8 cellular contexts compared by ENCODE assay signal in genomic region chr14:105088812-105089745, GRCh38. TPM values are rescaled to one million over a fixed set of nuclear protein-coding genes. Genes with fewer than 3 reads are reported as not detected.
DNase-seq lines count a peak whose midpoint lies in the region; ATAC-seq lines count a peak whose summit lies in the region.

No MANE protein-coding gene starts in this region.

- H3K36me3 ChIP-seq in ACC112 (ENCODE audit: insufficient read depth, low read length) (no peaks in the 10 kb centered on the region), adipocyte (ENCODE audit: control insufficient read depth, insufficient read depth, low read length, severe bottlenecking) (no peaks in the 10 kb centered on the region)
- no peaks in the 10 kb centered on the region for H3K36me3 ChIP-seq in naive thymus-derived CD4-positive, alpha-beta T cell (ENCODE audit: control insufficient read depth in 2 of 3, insufficient read depth in 3 of 3, low read length in 3 of 3)

- H3K9me3 ChIP-seq in adipocyte (ENCODE audit: control insufficient read depth, low read length) = no peaks in the 10 kb centered on the region
- no peaks in the 10 kb centered on the region for H3K9me3 ChIP-seq in naive thymus-derived CD4-positive, alpha-beta T cell (ENCODE audit: control insufficient read depth in 2 of 3, low read length in 3 of 3)

- H3K79me2 ChIP-seq in ACC112 (ENCODE audit: control insufficient read depth, insufficient read depth, low read length, unreplicated experiment) = no peaks in the 10 kb centered on the region

- peaks cover 8 to 22% (median 14%) of the 10 kb centered on the region in 7 donors for H3K4me1 Mint-ChIP-seq in naive thymus-derived CD4-positive, alpha-beta T cell

- peak overlapping the region in 2 of 9 donors; percentile 48 to 88 for H3K27ac Mint-ChIP-seq in naive thymus-derived CD4-positive, alpha-beta T cell

- H3K9ac ChIP-seq in adipocyte (ENCODE audit: low read length) = peak overlapping the region; percentile 85

- H3K4me1 ChIP-seq in ACC112 (ENCODE audit: control insufficient read depth, insufficient read depth, low read length, unreplicated experiment) = peaks cover 45% of the 10 kb centered on the region
- peaks cover 30% of the 10 kb centered on the region for H3K4me1 ChIP-seq in adipocyte (ENCODE audit: control insufficient read depth, insufficient read depth, low read length)
- H3K4me1 ChIP-seq in naive thymus-derived CD4-positive, alpha-beta T cell (ENCODE audit: control insufficient read depth in 2 of 2, insufficient read depth in 2 of 2, low read length in 2 of 2) = peaks cover 8 to 14% of the 10 kb centered on the region in 2 donors

- H3K27ac ChIP-seq in ACC112 (ENCODE audit: low read depth, low read length) = peak overlapping the region; percentile 73; the same call in 1 of the 2 replicates
- no peak overlapping the region for H3K27ac ChIP-seq in naive thymus-derived CD4-positive, alpha-beta T cell (ENCODE audit: low read depth, low read length)

- peaks cover 0 to 1% (median 0%) of the 10 kb centered on the region in 5 donors for H3K36me3 Mint-ChIP-seq in naive thymus-derived CD4-positive, alpha-beta T cell

- H3K4me3 ChIP-seq in ACC112 (ENCODE audit: low read depth, low read length) = no peak overlapping the region
- no peak overlapping the region for H3K4me3 ChIP-seq in adipocyte (ENCODE audit: low read length)
- H3K4me3 ChIP-seq in naive thymus-derived CD4-positive, alpha-beta T cell (ENCODE audit: low read length) = no peak overlapping the region

- H3K27me3 ChIP-seq in ACC112 (ENCODE audit: insufficient read depth, low read length) (no peaks in the 10 kb centered on the region), adipocyte (replicated peaks; ENCODE audit: control insufficient read depth, insufficient read depth, low read length) (peaks cover 4% of the 10 kb centered on the region)
- H3K27me3 ChIP-seq in naive thymus-derived CD4-positive, alpha-beta T cell (ENCODE audit: control insufficient read depth in 2 of 2, insufficient read depth in 2 of 2, low read length in 2 of 2) = no peaks in the 10 kb centered on the region

- no peak for ATAC-seq in naive thymus-derived CD4-positive, alpha-beta T cell

- no peaks in the 10 kb centered on the region for H3K9me3 Mint-ChIP-seq in naive thymus-derived CD4-positive, alpha-beta T cell

- intact Hi-C loops in naive thymus-derived CD4-positive, alpha-beta T cell (cut with micrococcal nuclease) = no loop called here

- peak; percentile 8 for DNase-seq in G401 (ENCODE audit: low spot score)
- DNase-seq in adipocyte (ENCODE audit: low read depth) = peak; percentile 36
- DNase-seq in naive thymus-derived CD4-positive, alpha-beta T cell = no peak
- no peak for DNase-seq in AG20443 (ENCODE audit: low spot score)
- DNase-seq in stimulated activated CD4-positive, alpha-beta T cell treated with anti-CD3 and anti-CD28 coated beads, Interleukin-4, amount 100 ng/mL, for 1 hour = no peak
- DNase-seq in NCI-H1930 (lab: John Stamatoyannopoulos, UW) = no peak
- DNase-seq in SIG-M5 treated with dmso at 0.1 percent for 504 hours (lab: John Stamatoyannopoulos, UW; ENCODE audit: unreplicated experiment) = no peak

- peak overlapping the region in 8 of 10 donors; percentile 36 to 83 (median 60) for H3K4me3 Mint-ChIP-seq in naive thymus-derived CD4-positive, alpha-beta T cell

- CTCF ChIA-PET in naive thymus-derived CD4-positive, alpha-beta T cell (lab: Charles Lee) = interaction anchor here (1.0 to 1.6 kb wide), 3 partner anchors 21 to 31 kb away, joined by 3 read pairs; no protein-coding TSS in a partner anchor

- no peak overlapping the region for H2AFZ ChIP-seq in ACC112 (ENCODE audit: low read length, unreplicated experiment)

- H3K27me3 Mint-ChIP-seq in naive thymus-derived CD4-positive, alpha-beta T cell = peaks cover 0 to 12% (median 0%) of the 10 kb centered on the region in 5 donors

- in situ Hi-C loops in G401 (cut with HindIII; ENCODE audit: low sequenced_read_pairs) = no loop called here

- POLR2A ChIA-PET in naive thymus-derived CD4-positive, alpha-beta T cell (lab: Charles Lee) = interaction anchor here (1.5 to 5.2 kb wide), 2 partner anchors 14 to 30 kb away, joined by 3 to 52 read pairs; no protein-coding TSS in a partner anchor

RNA-seq across cellular contexts. Expression of gene GPR132, which starts 23.8 kb away (rescaled TPM):
- total RNA-seq in G401 (2014; rRNA removed; shearing (Covaris generic)) = 0.43 TPM in 1 of 2 replicates, not detected in the other
- total RNA-seq in naive thymus-derived CD4-positive, alpha-beta T cell = 10 to 100 TPM; 37.8 to 58.7 (median 45.2) TPM
- 10 to 100 TPM in 1 of 2 donors, 1 to 10 TPM in 1; 9.3 to 40.2 TPM for polyA plus RNA-seq in naive thymus-derived CD4-positive, alpha-beta T cell

Comparison
In these comparisons a context has a peak if more than half of its experiments do, and no peak if none do; other contexts are left out.
1. DNase-seq: peak in G401 (single experiment) and adipocyte (single experiment); none in naive thymus-derived CD4-positive, alpha-beta T cell (0 of 9), AG20443 (single experiment), stimulated activated CD4-positive, alpha-beta T cell treated with anti-CD3 and anti-CD28 coated beads, Interleukin-4, amount 100 ng/mL, for 1 hour (single experiment), NCI-H1930 (0 of 2) and SIG-M5 treated with dmso at 0.1 percent for 504 hours (single experiment).
2. RNA of gene GPR132, which starts 23.8 kb away (total RNA-seq): 37.8 to 58.7 TPM in naive thymus-derived CD4-positive, alpha-beta T cell; 0.43 TPM in G401; every median in the first group is over 10 times any median in the second.